Comparison of ENCODE assay signal across 24 cellular contexts in genomic region chr9:129306318-129306973, GRCh38.
DNase-seq lines count a peak whose midpoint lies in the region; ATAC-seq and TF ChIP-seq lines count a peak whose summit lies in the region.
"Had no signal": no experiment of that assay in that cellular context is flagged by ENCODE, and none has a peak within 500 bp of the region (broad histone marks: within the 10 kb centered on the region; RNA-seq: fewer than 3 reads in every experiment).

No MANE protein-coding gene starts in this region.

- TF ChIP-seq CTCF in WTC11 (IDR thresholded peaks at IDR 0.05), result no peak

- POLR2A ChIA-PET in WTC11 (lab: Charles Lee), result interaction anchor here (0.8 kb wide), 1 partner anchor 38 kb away, joined by 3 read pairs; no protein-coding TSS in a partner anchor
- POLR2A ChIA-PET in CD8-positive, alpha-beta memory T cell (lab: Charles Lee), result no interaction called here

- DNase-seq in activated T-cell treated with anti-CD3 and anti-CD28 coated beads, Interleukin-2, amount 50 U/mL, for 1 hour, result peak; percentile 11
- DNase-seq in activated T-cell treated with anti-CD3 and anti-CD28 coated beads for 4 hours, result no peak
- DNase-seq in WTC11 (ENCODE audit: low spot score), result no peak
- peak; percentile 5 for DNase-seq in left kidney (ENCODE audit: low read depth, low spot score)
- DNase-seq in stimulated activated effector memory CD8-positive, alpha-beta T cell treated with anti-CD3 and anti-CD28 coated beads, Interleukin-12 subunit alpha, Interleukin-12 subunit beta, amount 100 ng/mL, for 72 hours (ENCODE audit: low spot score in 2 of 2), result no peak
- DNase-seq in CD8-positive, alpha-beta memory T cell, result no peak
- DNase-seq: activated CD4-positive, alpha-beta T cell treated with anti-CD3 and anti-CD28 coated beads, Interleukin-2, amount 50 U/mL, for 1 hour; DND-41; effector memory CD4-positive, alpha-beta T cell; HFFc6; NCI-H2081; PC-9; SJCRH30; stimulated activated CD4-positive, alpha-beta T cell treated with anti-CD3 and anti-CD28 coated beads, Interleukin-4, amount 100 ng/mL, for 4 hours had no signal

- H3K4me3 ChIP-seq in CD8-positive, alpha-beta memory T cell (ENCODE audit: low read length), result no peak overlapping the region
- H3K4me3 ChIP-seq: body of pancreas, GM12878, PC-9, SJCRH30 had no signal

- no peak overlapping the region for H3K27ac Mint-ChIP-seq in WTC11
- H3K27ac Mint-ChIP-seq in stimulated activated effector memory CD8-positive, alpha-beta T cell treated with anti-CD3 and anti-CD28 coated beads, Interleukin-12 subunit alpha, Interleukin-12 subunit beta, amount 100 ng/mL, for 72 hours, result peak overlapping the region; percentile 4
- H3K27ac Mint-ChIP-seq in CD8-positive, alpha-beta memory T cell, result peak overlapping the region in 1 of 8 donors; percentile 38
- H3K27ac Mint-ChIP-seq: B cell; HFFc6; stimulated activated naive CD8-positive, alpha-beta T cell treated with anti-CD3 and anti-CD28 coated beads, Interleukin-15, Interleukin-2, amounts not matched to agents 100 ng/mL and 50 ng/mL, for 24 hours; T-helper 1 cell treated with Interleukin-12 subunit alpha and Interleukin-12 subunit beta and Interleukin-4 antibody, amounts not matched to agents 30 μg/mL and 1 μg/mL, for 36 hours; type B pancreatic cell had no signal

- H3K4me1 ChIP-seq in CD8-positive, alpha-beta memory T cell (ENCODE audit: insufficient read depth, low read length), result no peaks in the 10 kb centered on the region
- H3K4me1 ChIP-seq: body of pancreas, SJCRH30 had no signal

- peaks cover 10% of the 10 kb centered on the region for H3K27me3 Mint-ChIP-seq in WTC11 (ENCODE audit: low read depth)
- H3K27me3 Mint-ChIP-seq in CD8-positive, alpha-beta memory T cell, result peaks cover 5 to 9% of the 10 kb centered on the region in 2 donors
- H3K27me3 Mint-ChIP-seq: type B pancreatic cell had no signal

- H3K4me1 Mint-ChIP-seq in WTC11, result peaks cover 14% of the 10 kb centered on the region
- no peaks in the 10 kb centered on the region for H3K4me1 Mint-ChIP-seq in stimulated activated effector memory CD8-positive, alpha-beta T cell treated with anti-CD3 and anti-CD28 coated beads, Interleukin-12 subunit alpha, Interleukin-12 subunit beta, amount 100 ng/mL, for 72 hours
- peaks cover 0 to 6% (median 0%) of the 10 kb centered on the region in 3 donors for H3K4me1 Mint-ChIP-seq in CD8-positive, alpha-beta memory T cell
- H3K4me1 Mint-ChIP-seq: B cell had no signal

- no peak overlapping the region for H3K4me3 Mint-ChIP-seq in WTC11
- no peak overlapping the region for H3K4me3 Mint-ChIP-seq in stimulated activated effector memory CD8-positive, alpha-beta T cell treated with anti-CD3 and anti-CD28 coated beads, Interleukin-12 subunit alpha, Interleukin-12 subunit beta, amount 100 ng/mL, for 72 hours
- no peak overlapping the region for H3K4me3 Mint-ChIP-seq in CD8-positive, alpha-beta memory T cell
- H3K4me3 Mint-ChIP-seq: B cell; HFFc6; stimulated activated naive CD8-positive, alpha-beta T cell treated with anti-CD3 and anti-CD28 coated beads, Interleukin-15, Interleukin-2, amounts not matched to agents 100 ng/mL and 50 ng/mL, for 24 hours; T-helper 1 cell treated with Interleukin-12 subunit alpha and Interleukin-12 subunit beta and Interleukin-4 antibody, amounts not matched to agents 30 μg/mL and 1 μg/mL, for 36 hours; type B pancreatic cell had no signal

- H3K9me3 ChIP-seq in CD8-positive, alpha-beta memory T cell (ENCODE audit: low read length), result no peaks in the 10 kb centered on the region
- H3K9me3 ChIP-seq: body of pancreas had no signal

- ATAC-seq in WTC11 (peak; percentile 34; the same call in 1 of the 2 replicates), HG03460 (IDR thresholded peaks at IDR 0.05; ENCODE audit: unreplicated experiment) (no peak), GM19467 (IDR thresholded peaks at IDR 0.05; ENCODE audit: unreplicated experiment) (no peak)
- ATAC-seq in stimulated activated effector memory CD8-positive, alpha-beta T cell treated with anti-CD3 and anti-CD28 coated beads, Interleukin-12 subunit alpha, Interleukin-12 subunit beta, amount 100 ng/mL, for 72 hours, result no peak
- ATAC-seq: body of pancreas, esophagus mucosa, GM12878 had no signal

- H3K27me3 ChIP-seq in CD8-positive, alpha-beta memory T cell (ENCODE audit: insufficient read depth, low read length, poor library complexity, severe bottlenecking), result peaks cover 6% of the 10 kb centered on the region
- H3K27me3 ChIP-seq: body of pancreas had no signal

- H3K36me3 Mint-ChIP-seq in WTC11, result peaks cover 13% of the 10 kb centered on the region
- H3K36me3 Mint-ChIP-seq in stimulated activated effector memory CD8-positive, alpha-beta T cell treated with anti-CD3 and anti-CD28 coated beads, Interleukin-12 subunit alpha, Interleukin-12 subunit beta, amount 100 ng/mL, for 72 hours, result no peaks in the 10 kb centered on the region
- H3K36me3 Mint-ChIP-seq in CD8-positive, alpha-beta memory T cell, result no peaks in the 10 kb centered on the region
- H3K36me3 Mint-ChIP-seq: activated naive CD4-positive, alpha-beta T cell treated with anti-CD3 and anti-CD28 coated beads, Interleukin-2, amount 50 U/mL, for 72 hours; type B pancreatic cell had no signal

- H3K9me3 Mint-ChIP-seq in WTC11, result peaks cover 31% of the 10 kb centered on the region
- no peaks in the 10 kb centered on the region for H3K9me3 Mint-ChIP-seq in stimulated activated effector memory CD8-positive, alpha-beta T cell treated with anti-CD3 and anti-CD28 coated beads, Interleukin-12 subunit alpha, Interleukin-12 subunit beta, amount 100 ng/mL, for 72 hours
- H3K9me3 Mint-ChIP-seq in CD8-positive, alpha-beta memory T cell, result no peaks in the 10 kb centered on the region
- H3K9me3 Mint-ChIP-seq: type B pancreatic cell had no signal

- CTCF ChIA-PET in WTC11 (lab: Charles Lee), result interaction anchor here (1.0 kb wide), 1 partner anchor 132 kb away, joined by 3 read pairs; no protein-coding TSS in a partner anchor
- CTCF ChIA-PET in CD8-positive, alpha-beta memory T cell (lab: Charles Lee), result interaction anchor here (1.6 kb wide), 1 partner anchor 14 kb away, joined by 5 read pairs; no protein-coding TSS in a partner anchor

- no peaks in the 10 kb centered on the region for H3K36me3 ChIP-seq in CD8-positive, alpha-beta memory T cell (ENCODE audit: insufficient read depth, low read length)
- H3K36me3 ChIP-seq: SJCRH30 had no signal

- no peak overlapping the region for H3K27ac ChIP-seq in CD8-positive, alpha-beta memory T cell (ENCODE audit: low read depth, low read length)
- H3K27ac ChIP-seq: body of pancreas, PC-9, SJCRH30 had no signal

TF ChIP-seq in WTC11, 78 proteins besides CTCF, POLR2A, EP300 and RAD21:
- TF ChIP-seq ZNF121 (CRISPR knock-in tag; IDR thresholded peaks at IDR 0.05), result peak; percentile 54; the same call in 1 of the 2 replicates
- TF ChIP-seq JAZF1 (CRISPR knock-in tag; IDR thresholded peaks at IDR 0.05), result no peak

Comparison
In these comparisons a context has a peak if more than half of its experiments do, and no peak if none do; other contexts are left out.
1. DNase-seq: peak in activated T-cell treated with anti-CD3 and anti-CD28 coated beads, Interleukin-2, amount 50 U/mL, for 1 hour (single experiment) and left kidney (single experiment); none in activated T-cell treated with anti-CD3 and anti-CD28 coated beads for 4 hours (single experiment), WTC11 (single experiment), stimulated activated effector memory CD8-positive, alpha-beta T cell treated with anti-CD3 and anti-CD28 coated beads, Interleukin-12 subunit alpha, Interleukin-12 subunit beta, amount 100 ng/mL, for 72 hours (0 of 2) and CD8-positive, alpha-beta memory T cell (0 of 5).